Comparison of ENCODE assay signal across 1 cellular context in genomic region chr20:63619086-63619485, GRCh38.
TF ChIP-seq lines count a peak whose summit lies in the region.

No MANE protein-coding gene starts in this region.

TF ChIP-seq in K562, 482 proteins besides CTCF, POLR2A, EP300 and RAD21:
- no peak for TF ChIP-seq NR3C1 (CRISPR knock-in tag; IDR thresholded peaks at IDR 0.05)
- 0 out of 2 replicates have a peak, but pooled peaks have one; percentile 15 for TF ChIP-seq POLR2G (IDR thresholded peaks at IDR 0.05; ENCODE audit: low read depth, low read length)
